22 cellular contexts compared by ENCODE assay signal in genomic region chr2:217800433-217801114, GRCh38.
A peak's percentile ranks its signal among the peaks of the same experiment; 100 is the strongest.
DNase-seq lines count a peak whose midpoint lies in the region; ATAC-seq, FAIRE-seq and TF ChIP-seq lines count a peak whose summit lies in the region.
"Had no signal": no experiment of that assay in that cellular context is flagged by ENCODE, and none has a peak within 500 bp of the region (broad histone marks: within the 10 kb centered on the region; RNA-seq: fewer than 3 reads in every experiment).

No MANE protein-coding gene starts in this region.

- TF ChIP-seq CTCF in ascending aorta (IDR thresholded peaks at IDR 0.05): no peak
- no peak for TF ChIP-seq CTCF in lower lobe of right lung (IDR thresholded peaks at IDR 0.05)

- H3K4me1 ChIP-seq in ascending aorta (peaks cover 0 to 9% of the 10 kb centered on the region in 2 donors), lower lobe of right lung (peaks cover 47% of the 10 kb centered on the region), stomach smooth muscle (ENCODE audit: control insufficient read depth, insufficient read depth, low read length) (peaks cover 47% of the 10 kb centered on the region)

- DNase-seq in GM12892 (ENCODE audit: insufficient read length): peak; percentile 3
- no peak for DNase-seq in ascending aorta (ENCODE audit: low spot score in 2 of 2)
- DNase-seq in lower lobe of right lung: no peak
- no peak for DNase-seq in NCI-H2029 treated with DMSO at 0.1 percent for 48 hours (lab: John Stamatoyannopoulos, UW)
- DNase-seq: activated CD4-positive, CD25-positive, alpha-beta regulatory T cell; activated naive CD8-positive, alpha-beta T cell treated with anti-CD3 and anti-CD28 coated beads, Interleukin-2, amount 50 U/mL, for 24 hours; caudate nucleus; effector CD4-positive, alpha-beta T cell; EL; immature natural killer cell; natural killer cell; NCI-H1048; NCI-H2081 treated with DMSO at 0.1 percent for 48 hours; NCI-H510A treated with DMSO at 0.1 percent for 48 hours; SHP77; T-helper 17 cell had no signal

- H3K4me3 ChIP-seq in ascending aorta (no peak overlapping the region), lower lobe of right lung (no peak overlapping the region), stomach smooth muscle (ENCODE audit: low read length in 2 of 2) (no peak overlapping the region)
- H3K4me3 ChIP-seq: psoas muscle, vagina had no signal

- no peaks in the 10 kb centered on the region for H3K9me3 ChIP-seq in ascending aorta
- H3K9me3 ChIP-seq in lower lobe of right lung: no peaks in the 10 kb centered on the region
- H3K9me3 ChIP-seq in stomach smooth muscle (ENCODE audit: control insufficient read depth in 2 of 2, low read length in 2 of 2): no peaks in the 10 kb centered on the region
- H3K9me3 ChIP-seq: psoas muscle, vagina had no signal

- H3K9ac ChIP-seq in stomach smooth muscle (ENCODE audit: low read length in 2 of 2): no peak overlapping the region

- no peak for FAIRE-seq in GM12892 (lab: Jason Lieb, UNC)

- peaks cover 64 to 74% of the 10 kb centered on the region in 2 donors for H3K36me3 ChIP-seq in ascending aorta
- H3K36me3 ChIP-seq in lower lobe of right lung: peaks cover 65% of the 10 kb centered on the region
- H3K36me3 ChIP-seq in stomach smooth muscle (ENCODE audit: control insufficient read depth in 2 of 2, insufficient read depth in 2 of 2, low read length in 2 of 2): peaks cover 46 to 50% of the 10 kb centered on the region in 2 donors

- TF ChIP-seq POLR2A in GM12892 (IDR thresholded peaks at IDR 0.05; ENCODE audit: low read depth, low read length): no peak

- intact Hi-C loops in ascending aorta (cut with DNase I): no loop called here
- intact Hi-C loops in lower lobe of right lung (cut with DNase I): no loop called here

- H3K27me3 ChIP-seq in ascending aorta (no peaks in the 10 kb centered on the region), lower lobe of right lung (ENCODE audit: low read depth) (no peaks in the 10 kb centered on the region), stomach smooth muscle (ENCODE audit: control insufficient read depth in 1 of 2, insufficient read depth in 2 of 2, low read length in 2 of 2) (no peaks in the 10 kb centered on the region)
- H3K27me3 ChIP-seq: vagina had no signal

- no peak for ATAC-seq in lower lobe of right lung
- no peak for ATAC-seq in GM19035 (IDR thresholded peaks at IDR 0.05; ENCODE audit: unreplicated experiment)
- ATAC-seq in HG02840 (IDR thresholded peaks at IDR 0.05; ENCODE audit: low FRiP score, unreplicated experiment): no peak
- ATAC-seq: activated naive CD8-positive, alpha-beta T cell treated with anti-CD3 and anti-CD28 coated beads, Interleukin-2, amount 50 U/mL, for 24 hours; natural killer cell; psoas muscle; stimulated activated memory B cell treated with anti-CD40 and anti-IgM and Interleukin-4, amounts not matched to agents 10 μg/mL and 1 μg/mL and 100 μg/mL, for 72 hours; T-helper 17 cell had no signal

- H3K27ac ChIP-seq in ascending aorta: peak overlapping the region; percentile 12 to 44
- peak overlapping the region; percentile 12 for H3K27ac ChIP-seq in lower lobe of right lung
- peak overlapping the region; percentile 55 for H3K27ac ChIP-seq in stomach smooth muscle (ENCODE audit: low read length)
- H3K27ac ChIP-seq: vagina had no signal
